Comparison of ENCODE assay signal across 21 cellular contexts in genomic region chrX:7889680-7890079, GRCh38. TPM values are rescaled to one million over a fixed set of nuclear protein-coding genes. Genes with fewer than 3 reads are reported as not detected.
DNase-seq lines count a peak whose midpoint lies in the region; ATAC-seq and TF ChIP-seq lines count a peak whose summit lies in the region.
"Had no signal": no experiment of that assay in that cellular context is flagged by ENCODE, and none has a peak within 500 bp of the region (broad histone marks: within the 10 kb centered on the region; RNA-seq: fewer than 3 reads in every experiment).

No MANE protein-coding gene starts in this region.

- H3K9me3 Mint-ChIP-seq in HFFc6, result peaks cover 8% of the 10 kb centered on the region; the same call in 1 of the 2 replicates

- H3K27ac ChIP-seq in fibroblast of lung (ENCODE audit: insufficient read depth, low read length) (no peak overlapping the region), smooth muscle cell (ENCODE audit: low read depth) (peak overlapping the region; percentile 56)
- H3K27ac ChIP-seq: left lung had no signal

- H3K36me3 ChIP-seq in fibroblast of lung (ENCODE audit: control insufficient read depth, insufficient read depth, low read length) (no peaks in the 10 kb centered on the region), smooth muscle cell (ENCODE audit: low read depth) (no peaks in the 10 kb centered on the region)
- H3K36me3 ChIP-seq: left lung had no signal

- no peak for ATAC-seq in HG02763 (IDR thresholded peaks at IDR 0.05; ENCODE audit: unreplicated experiment)
- ATAC-seq in GM21717 (IDR thresholded peaks at IDR 0.05; ENCODE audit: unreplicated experiment), result no peak
- ATAC-seq: activated CD4-positive, CD25-positive, alpha-beta regulatory T cell treated with anti-CD3 and anti-CD28 coated beads, Interleukin-2, amount 50 U/mL, for 24 hours; esophagus mucosa; left lung had no signal

- H2AFZ ChIP-seq in fibroblast of lung (ENCODE audit: low read length) (no peak overlapping the region), smooth muscle cell (ENCODE audit: low read depth) (no peak overlapping the region)

- H3K4me1 Mint-ChIP-seq in HFFc6 (ENCODE audit: low read depth), result peaks cover 14% of the 10 kb centered on the region
- H3K4me1 Mint-ChIP-seq: CD4-positive, CD25-positive, alpha-beta regulatory T cell had no signal

- no peak overlapping the region for H3K4me2 ChIP-seq in fibroblast of lung (ENCODE audit: extremely low read depth, insufficient read depth, low read length)
- H3K4me2 ChIP-seq in smooth muscle cell, result no peak overlapping the region

- no peaks in the 10 kb centered on the region for H3F3A ChIP-seq in smooth muscle cell (ENCODE audit: low read depth)

- H3K79me2 ChIP-seq in fibroblast of lung (ENCODE audit: control insufficient read depth, insufficient read depth, low read length) (no peaks in the 10 kb centered on the region), smooth muscle cell (ENCODE audit: low read depth) (no peaks in the 10 kb centered on the region)

- H3K27me3 ChIP-seq in fibroblast of lung (ENCODE audit: control insufficient read depth, insufficient read depth, low read length) (no peaks in the 10 kb centered on the region), smooth muscle cell (ENCODE audit: low read depth) (no peaks in the 10 kb centered on the region)
- H3K27me3 ChIP-seq: left lung had no signal

- H4K20me1 ChIP-seq in fibroblast of lung (ENCODE audit: control insufficient read depth, extremely low read depth, insufficient read depth, low read length) (no peaks in the 10 kb centered on the region), smooth muscle cell (ENCODE audit: low read depth) (no peaks in the 10 kb centered on the region)

- TF ChIP-seq CTCF in HFFc6 (IDR thresholded peaks at IDR 0.05), result no peak
- TF ChIP-seq CTCF in fibroblast of lung (conservative IDR thresholded peaks at IDR 0.05 in 1 of 2, IDR thresholded peaks at IDR 0.05 in 1 of 2; ENCODE audit: low read depth in 1 of 2, low read length in 2 of 2), result no peak
- no peak for TF ChIP-seq CTCF in smooth muscle cell (IDR thresholded peaks at IDR 0.05; ENCODE audit: borderline replicate concordance, insufficient read depth, poor library complexity, severe bottlenecking)

- H3K4me1 ChIP-seq in fibroblast of lung (ENCODE audit: control insufficient read depth, extremely low read depth, insufficient read depth, low read length) (no peaks in the 10 kb centered on the region), smooth muscle cell (ENCODE audit: low read depth) (no peaks in the 10 kb centered on the region)
- H3K4me1 ChIP-seq: left lung had no signal

- H3K4me3 ChIP-seq in fibroblast of lung (replicated peaks in 1 of 4; ENCODE audit: control extremely low read depth in 1 of 4, insufficient read depth in 1 of 4, low read depth in 3 of 4, low read length in 4 of 4) (no peak overlapping the region), smooth muscle cell (no peak overlapping the region)
- H3K4me3 ChIP-seq: left lung had no signal

- H3K27ac Mint-ChIP-seq in HFFc6, result no peak overlapping the region
- H3K27ac Mint-ChIP-seq: CD4-positive, CD25-positive, alpha-beta regulatory T cell had no signal

- 33% methylated on average over 2 of the region's 2 CpGs for WGBS in smooth muscle cell (ENCODE audit: low lambda C conversion rate)

- DNase-seq in HFFc6 (peak; percentile 26), RKO (ENCODE audit: low spot score) (peak; percentile 54), fibroblast of lung (ENCODE audit: low read depth in 2 of 2) (peak; percentile 0 to 10), smooth muscle cell (lab: John Stamatoyannopoulos, UW; ENCODE audit: unreplicated experiment) (no peak), AG08396 (ENCODE audit: low spot score) (no peak)
- DNase-seq: activated naive CD4-positive, alpha-beta T cell; dermis blood vessel endothelial cell; Kasumi-1; left lung; NCI-H446 treated with DMSO at 0.1 percent for 48 hours; stimulated activated CD4-positive, alpha-beta T cell treated with anti-CD3 and anti-CD28 coated beads, Interleukin-4, amount 100 ng/mL, for 1 hour; stimulated activated CD8-positive, alpha-beta memory T cell treated with anti-CD3 and anti-CD28 coated beads, Interleukin-4, amount 100 ng/mL, for 48 hours; T-helper 9 cell had no signal

- no peaks in the 10 kb centered on the region for H3K9me3 ChIP-seq in fibroblast of lung (ENCODE audit: control insufficient read depth, insufficient read depth, low read depth, low read length)
- H3K9me3 ChIP-seq in smooth muscle cell (replicated peaks; ENCODE audit: low read depth), result no peaks in the 10 kb centered on the region
- H3K9me3 ChIP-seq: left lung had no signal

- H3K27me3 Mint-ChIP-seq in HFFc6 (ENCODE audit: insufficient read depth), result no peaks in the 10 kb centered on the region
- H3K27me3 Mint-ChIP-seq: CD4-positive, CD25-positive, alpha-beta regulatory T cell had no signal

- no peak overlapping the region for H3K4me3 Mint-ChIP-seq in HFFc6
- H3K4me3 Mint-ChIP-seq: CD4-positive, CD25-positive, alpha-beta regulatory T cell had no signal

- no peak overlapping the region for H3K9ac ChIP-seq in fibroblast of lung (ENCODE audit: insufficient read depth, low read length)
- H3K9ac ChIP-seq in smooth muscle cell (ENCODE audit: low read depth), result no peak overlapping the region

- H3K36me3 Mint-ChIP-seq in HFFc6 (ENCODE audit: low read depth), result no peaks in the 10 kb centered on the region
- H3K36me3 Mint-ChIP-seq: CD4-positive, CD25-positive, alpha-beta regulatory T cell had no signal

RNA-seq across cellular contexts. Expression of gene PNPLA4, which starts 37.5 kb away (rescaled TPM):
- total RNA-seq in HFFc6 (2021; fragmentation: NEBNext Ultra II Directional; extraction: Animal tissue kit (Norgen Biotek cat#: 25700)), result 1 to 10 TPM; 3.4 to 8.3 (median 4.4) TPM
- total RNA-seq in fibroblast of lung, result 12.8 and 15.0 TPM in 2 replicates
- polyA plus RNA-seq in fibroblast of lung, result 11.4 and 22.1 TPM in 2 replicates
- 12.3 and 20.3 TPM in 2 replicates for polyA plus RNA-seq in fibroblast of lung (2012)
- polyA minus RNA-seq in fibroblast of lung (ENCODE audit: low replicate concordance), result 1.8 and 5.1 TPM in 2 replicates
- 21.6 and 24.1 TPM in 2 replicates for total RNA-seq in smooth muscle cell
- polyA plus RNA-seq in smooth muscle cell, result 20.1 and 27.8 TPM in 2 replicates

RNA-seq across cellular contexts. Expression of gene VCX, which starts 46.7 kb away (rescaled TPM):
- total RNA-seq in HFFc6 (2021; fragmentation: NEBNext Ultra II Directional; extraction: Animal tissue kit (Norgen Biotek cat#: 25700)), result not detected
- not detected in 2 replicates for total RNA-seq in fibroblast of lung
- not detected in 2 replicates for polyA plus RNA-seq in fibroblast of lung
- polyA plus RNA-seq in fibroblast of lung (2012), result not detected in 2 replicates
- polyA minus RNA-seq in fibroblast of lung (ENCODE audit: low replicate concordance), result not detected in 2 replicates
- total RNA-seq in smooth muscle cell, result not detected in 2 replicates
- polyA plus RNA-seq in smooth muscle cell, result 0.67 TPM in 1 of 2 replicates, not detected in the other
- total RNA-seq: astrocyte; CD4-positive, CD25-positive, alpha-beta regulatory T cell; dermis blood vessel endothelial cell; esophagus mucosa; left lung; osteocyte had no signal
- polyA plus RNA-seq: CD4-positive, CD25-positive, alpha-beta regulatory T cell; thymus had no signal

Comparison
In these comparisons a context has a peak if more than half of its experiments do, and no peak if none do; other contexts are left out.
1. DNase-seq: peak in HFFc6 (single experiment), RKO (single experiment) and fibroblast of lung (2 of 2); none in smooth muscle cell (single experiment) and AG08396 (single experiment).